9 cellular contexts compared by ENCODE assay signal in the genomic region with DNA sequence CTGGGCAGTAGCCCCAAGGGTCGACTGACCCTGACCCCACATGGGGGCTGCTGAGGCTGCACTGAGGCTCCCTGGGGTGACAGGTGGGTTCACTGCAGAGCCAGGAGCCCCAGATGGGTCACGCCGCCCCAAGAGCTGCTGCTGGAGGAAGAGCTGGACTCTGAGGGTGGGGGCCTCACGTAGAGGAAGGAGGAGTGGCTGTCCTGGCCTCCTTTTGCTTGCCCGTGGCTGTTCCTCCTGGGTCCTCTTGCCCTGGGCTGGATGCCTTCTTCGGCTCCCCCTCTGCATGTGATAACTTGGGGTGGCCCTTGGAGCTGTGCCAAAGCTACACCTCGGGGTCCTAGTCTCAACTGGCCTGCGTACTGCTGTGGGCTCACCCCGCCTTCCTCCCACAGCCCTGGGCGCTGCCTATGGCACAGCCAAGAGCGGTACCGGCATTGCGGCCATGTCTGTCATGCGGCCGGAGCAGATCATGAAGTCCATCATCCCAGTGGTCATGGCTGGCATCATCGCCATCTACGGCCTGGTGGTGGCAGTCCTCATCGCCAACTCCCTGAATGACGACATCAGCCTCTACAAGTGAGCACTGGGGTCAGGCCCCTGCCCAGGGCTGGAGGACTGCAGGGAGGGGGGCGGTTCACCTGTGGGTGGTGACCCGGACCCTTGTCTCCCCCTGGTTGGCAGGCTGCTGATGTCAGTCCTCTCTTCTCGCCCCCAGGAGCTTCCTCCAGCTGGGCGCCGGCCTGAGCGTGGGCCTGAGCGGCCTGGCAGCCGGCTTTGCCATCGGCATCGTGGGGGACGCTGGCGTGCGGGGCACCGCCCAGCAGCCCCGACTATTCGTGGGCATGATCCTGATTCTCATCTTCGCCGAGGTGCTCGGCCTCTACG. TPM values are rescaled to one million over a fixed set of nuclear protein-coding genes. Genes with fewer than 3 reads are reported as not detected.
A peak's percentile ranks its signal among the peaks of the same experiment; 100 is the strongest.
DNase-seq lines count a peak whose midpoint lies in the region; ATAC-seq, FAIRE-seq and TF ChIP-seq lines count a peak whose summit lies in the region.
"Had no signal": no experiment of that assay in that cellular context is flagged by ENCODE, and none has a peak within 500 bp of the region (broad histone marks: within the 10 kb centered on the region; RNA-seq: fewer than 3 reads in every experiment).

No MANE protein-coding gene starts in this region.

- TF ChIP-seq RAD21 in H1 (IDR thresholded peaks at IDR 0.05 in 1 of 2, conservative IDR thresholded peaks at IDR 0.05 in 1 of 2; ENCODE audit: low read depth in 2 of 2, low read length in 2 of 2) = no peak

- POLR2A ChIA-PET in H1 (lab: Charles Lee; ENCODE audit: partially characterized antibody) = interaction anchor here (0.8 to 7.6 kb wide), 3 partner anchors 8 to 33 kb away, joined by 3 to 108 read pairs (median 4); a partner anchor contains a TSS

- H3K23ac ChIP-seq in H1 (ENCODE audit: insufficient read length) = no peak overlapping the region

- H4K8ac ChIP-seq in H1 (ENCODE audit: extremely low read depth, insufficient read depth, low read length) = 0 out of 2 replicates have a peak overlapping the region, but pooled peaks have one; percentile 57

- no peak overlapping the region; a peak in 1 of 4 replicates for H3K4me2 ChIP-seq in H1 (ENCODE audit: insufficient read depth in 1 of 2, low read depth in 2 of 2, low read length in 2 of 2)

- no peaks in the 10 kb centered on the region for H3K9me3 Mint-ChIP-seq in activated naive CD4-positive, alpha-beta T cell treated with anti-CD3 and anti-CD28 coated beads, Interleukin-2, amount 50 U/mL, for 24 hours
- no peaks in the 10 kb centered on the region for H3K9me3 Mint-ChIP-seq in nephron

- H4K5ac ChIP-seq in H1 (ENCODE audit: insufficient read length, low read depth, low read length) = no peak overlapping the region

- 94% methylated on average over 34 of the region's 39 CpGs; no CpG with 5 or more reads in 1 of the 2 experiments for WGBS in H1 (ENCODE audit: extremely low coverage in 1 of 2, insufficient coverage in 1 of 2, insufficient read length in 1 of 2, insufficient replicate concordance in 2 of 2, low coverage in 1 of 2, low lambda C conversion rate in 2 of 2, missing lambda C conversion rate in 1 of 2), 2 experiments

- no peak overlapping the region for H2BK120ac ChIP-seq in H1 (replicated peaks; ENCODE audit: low read depth, low read length)

- H2BK15ac ChIP-seq in H1 (ENCODE audit: low read length) = no peak overlapping the region

- no peak overlapping the region for H3K18ac ChIP-seq in H1 (ENCODE audit: extremely low read depth, low read length)

- no peak overlapping the region for H2AK5ac ChIP-seq in H1 (ENCODE audit: low read depth, low read length)

- H3K79me2 ChIP-seq in H1 (ENCODE audit: control insufficient read depth in 1 of 2, insufficient read depth in 2 of 2, low read length in 2 of 2) = peaks cover 26 to 59% of the 10 kb centered on the region in 2 experiments

- H3K4me1 Mint-ChIP-seq in activated naive CD4-positive, alpha-beta T cell treated with anti-CD3 and anti-CD28 coated beads, Interleukin-2, amount 50 U/mL, for 24 hours = peaks cover 53% of the 10 kb centered on the region
- H3K4me1 Mint-ChIP-seq in nephron = peaks cover 34% of the 10 kb centered on the region

- peaks cover 31 to 40% of the 10 kb centered on the region in 2 experiments for H4K20me1 ChIP-seq in H1 (replicated peaks in 1 of 2; ENCODE audit: control insufficient read depth in 1 of 2, insufficient read depth in 2 of 2, low read length in 2 of 2)

- peaks cover 10% of the 10 kb centered on the region; the same call in 1 of the 2 replicates for H3K23me2 ChIP-seq in H1 (ENCODE audit: low read depth, low read length)

- no peak for ATAC-seq in HG03354 (IDR thresholded peaks at IDR 0.05; ENCODE audit: poor library complexity, severe bottlenecking, unreplicated experiment)
- ATAC-seq in HG03571 (IDR thresholded peaks at IDR 0.05; ENCODE audit: unreplicated experiment) = no peak

- H3K14ac ChIP-seq in H1 (ENCODE audit: insufficient read length) = no peak overlapping the region

- TF ChIP-seq EP300 in H1 (IDR thresholded peaks at IDR 0.05; ENCODE audit: borderline replicate concordance in 1 of 2, low read depth in 2 of 2, low read length in 2 of 2) = no peak

- H3K4me3 Mint-ChIP-seq in activated naive CD4-positive, alpha-beta T cell treated with anti-CD3 and anti-CD28 coated beads, Interleukin-2, amount 50 U/mL, for 24 hours = peak overlapping the region; percentile 78
- H3K4me3 Mint-ChIP-seq in nephron = peak overlapping the region; percentile 79 to 85 (median 82)

- peaks cover 2% of the 10 kb centered on the region for H3K36me3 Mint-ChIP-seq in activated naive CD4-positive, alpha-beta T cell treated with anti-CD3 and anti-CD28 coated beads, Interleukin-2, amount 50 U/mL, for 24 hours
- peaks cover 12% of the 10 kb centered on the region for H3K36me3 Mint-ChIP-seq in nephron (ENCODE audit: low read depth)

- H3K36me3 ChIP-seq in H1 (ENCODE audit: control insufficient read depth in 2 of 4, insufficient read depth in 4 of 4, low read length in 3 of 4) (peaks cover 2 to 10% (median 4%) of the 10 kb centered on the region in 4 experiments; a peak in 5 of 8 replicates), vagina (peaks cover 0 to 5% of the 10 kb centered on the region in 2 donors)

- H3K27ac ChIP-seq in H1 (ENCODE audit: low read depth, low read length) (no peak overlapping the region), vagina (peak overlapping the region; percentile 72)

- DNase-seq in activated naive CD4-positive, alpha-beta T cell treated with Interleukin-2 at 50 U/mL for 16 hours = no peak
- no peak for DNase-seq in H1 (ENCODE audit: low read depth in 1 of 2, low spot score in 2 of 2)
- no peak for DNase-seq in vagina (ENCODE audit: extremely low spot score in 2 of 2)
- DNase-seq in NCI-H774 (lab: John Stamatoyannopoulos, UW) = no peak

- FAIRE-seq in H1 (lab: Jason Lieb, UNC) = no peak

- no peak overlapping the region for H2BK20ac ChIP-seq in H1 (ENCODE audit: low read length)

- no peak overlapping the region for H3K4ac ChIP-seq in H1 (replicated peaks; ENCODE audit: insufficient read length, low read depth, low read length)

- H3K27me3 ChIP-seq in H1 (replicated peaks in 1 of 4; ENCODE audit: control insufficient read depth in 3 of 4, extremely low read depth in 1 of 4, insufficient read depth in 3 of 4, low read length in 3 of 4) (no peaks in the 10 kb centered on the region), vagina (no peaks in the 10 kb centered on the region)

- no peak overlapping the region for H3K27ac Mint-ChIP-seq in activated naive CD4-positive, alpha-beta T cell treated with anti-CD3 and anti-CD28 coated beads, Interleukin-2, amount 50 U/mL, for 24 hours
- H3K27ac Mint-ChIP-seq in nephron = peak overlapping the region; percentile 85 to 96 (median 89)

- H2BK5ac ChIP-seq in H1 (ENCODE audit: low read depth, low read length) = no peak overlapping the region

- intact Hi-C loops in vagina (cut with DNase I) = loop anchor here (10.0 kb wide), 2 partner anchors 264 to 364 kb away; a partner anchor contains a TSS

- no peaks in the 10 kb centered on the region for H3K9me3 ChIP-seq in H1 (ENCODE audit: insufficient read depth in 2 of 2, low read depth in 1 of 2, low read length in 1 of 2)
- H3K9me3 ChIP-seq in vagina = no peaks in the 10 kb centered on the region

- H2BK12ac ChIP-seq in H1 (ENCODE audit: low read depth, low read length) = no peak overlapping the region

- H4K91ac ChIP-seq in H1 (replicated peaks; ENCODE audit: insufficient read length, low read length) = no peak overlapping the region

- CTCF ChIA-PET in H1 (lab: Charles Lee; ENCODE audit: partially characterized antibody) = interaction anchor here (0.9 to 1.4 kb wide), 4 partner anchors 12 to 255 kb away, joined by 3 to 4 read pairs (median 3); a partner anchor contains a TSS

- peaks cover 26% of the 10 kb centered on the region for H3K79me1 ChIP-seq in H1 (ENCODE audit: low read depth, low read length)

- H2AFZ ChIP-seq in H1 (ENCODE audit: low read length) = no peak overlapping the region

- H3K27me3 Mint-ChIP-seq in activated naive CD4-positive, alpha-beta T cell treated with anti-CD3 and anti-CD28 coated beads, Interleukin-2, amount 50 U/mL, for 24 hours = no peaks in the 10 kb centered on the region
- peaks cover 8% of the 10 kb centered on the region for H3K27me3 Mint-ChIP-seq in nephron (ENCODE audit: low read depth)

- H3K56ac ChIP-seq in H1 (replicated peaks; ENCODE audit: insufficient read length, low read depth, low read length) = no peak overlapping the region

- peaks cover 0 to 22% (median 5%) of the 10 kb centered on the region in 4 experiments; a peak in 5 of 7 replicates for H3K4me1 ChIP-seq in H1 (replicated peaks in 1 of 4; ENCODE audit: control insufficient read depth in 3 of 4, insufficient read depth in 4 of 4, low read length in 3 of 4)
- H3K4me1 ChIP-seq in vagina = peaks cover 64% of the 10 kb centered on the region

- H3K9ac ChIP-seq in H1 (replicated peaks in 1 of 4; ENCODE audit: extremely low read depth in 1 of 4, low read depth in 3 of 4, low read length in 3 of 4) = no peak overlapping the region

- TF ChIP-seq CTCF in H1 (IDR thresholded peaks at IDR 0.05; ENCODE audit: control extremely low read depth in 1 of 3, insufficient read depth in 1 of 3, low read depth in 1 of 3, low read length in 3 of 3) (peak in 2 of 3 experiments; percentile 17 to 20; a peak in 2 of 4 replicates), nephron (IDR thresholded peaks at IDR 0.05; ENCODE audit: unreplicated experiment in 3 of 3) (no peak), vagina (IDR thresholded peaks at IDR 0.05) (no peak)

- no peak for TF ChIP-seq POLR2A in H1 (IDR thresholded peaks at IDR 0.05; ENCODE audit: control extremely low read depth in 1 of 2, low read depth in 2 of 2, low read length in 2 of 2)
- TF ChIP-seq POLR2A in vagina (IDR thresholded peaks at IDR 0.05) = no peak

- H3K4me3 ChIP-seq in H1 (ENCODE audit: extremely low read depth in 1 of 4, insufficient read depth in 2 of 4, low read depth in 3 of 4, low read length in 4 of 4) = no peak overlapping the region
- peak overlapping the region; percentile 62 to 72 for H3K4me3 ChIP-seq in vagina

RNA-seq across cellular contexts. Expression of a gene that starts 1.1 kb away (rescaled TPM):
- 43.0 and 45.0 TPM in 2 replicates for total RNA-seq in H1 (2021; fragmentation: NEBNext Ultra II Directional; extraction: Animal tissue kit (Norgen Biotek cat#: 25700))
- 54.6 and 77.1 TPM in 2 replicates for polyA plus RNA-seq in H1 (2011; rRNA removed)
- polyA plus RNA-seq in H1 (2011; cell fraction: cytosol; rRNA removed) = 63.4 TPM
- 345 TPM for polyA plus RNA-seq in H1 (2011; cell fraction: nucleus; rRNA removed)
- 36.6 to 63.3 TPM (median 57.3 TPM) in 4 replicates for polyA plus RNA-seq in H1 (2012, experiment 1 of 2)
- 26.8 TPM for polyA plus RNA-seq in H1 (2012, experiment 2 of 2)
- polyA plus RNA-seq in H1 (2013, experiment 1 of 2) = 19.9 TPM
- 18.3 TPM for polyA plus RNA-seq in H1 (2013, experiment 2 of 2)
- polyA minus RNA-seq in H1 (2011; rRNA and poly(A)+ RNA removed) = 15.9 and 28.8 TPM in 2 replicates
- polyA minus RNA-seq in H1 (2011; cell fraction: cytosol; rRNA and poly(A)+ RNA removed) = 36.0 TPM
- 89.1 TPM for polyA minus RNA-seq in H1 (2011; cell fraction: nucleus; rRNA and poly(A)+ RNA removed)
- total RNA-seq in vagina = 25.5 TPM

RNA-seq across cellular contexts. Expression of a gene that starts 5.3 kb away (rescaled TPM):
- 176 and 199 TPM in 2 replicates for total RNA-seq in H1 (2021; fragmentation: NEBNext Ultra II Directional; extraction: Animal tissue kit (Norgen Biotek cat#: 25700))
- 125 and 218 TPM in 2 replicates for polyA plus RNA-seq in H1 (2011; rRNA removed)
- 35.7 TPM for polyA plus RNA-seq in H1 (2011; cell fraction: cytosol; rRNA removed)
- 80.2 TPM for polyA plus RNA-seq in H1 (2011; cell fraction: nucleus; rRNA removed)
- polyA plus RNA-seq in H1 (2012, experiment 1 of 2) = 161 to 288 TPM (median 238 TPM) in 4 replicates
- 371 TPM for polyA plus RNA-seq in H1 (2012, experiment 2 of 2)
- polyA plus RNA-seq in H1 (2013, experiment 1 of 2) = 359 TPM
- polyA plus RNA-seq in H1 (2013, experiment 2 of 2) = 478 TPM
- polyA minus RNA-seq in H1 (2011; rRNA and poly(A)+ RNA removed) = 15.2 and 20.3 TPM in 2 replicates
- 225 TPM for polyA minus RNA-seq in H1 (2011; cell fraction: cytosol; rRNA and poly(A)+ RNA removed)
- 36.2 TPM for polyA minus RNA-seq in H1 (2011; cell fraction: nucleus; rRNA and poly(A)+ RNA removed)
- total RNA-seq in vagina = 133 TPM

RNA-seq across cellular contexts. Expression of a gene that starts 12.1 kb away (rescaled TPM):
- total RNA-seq in H1 (2021; fragmentation: NEBNext Ultra II Directional; extraction: Animal tissue kit (Norgen Biotek cat#: 25700)) = not detected in 2 replicates
- 0.08 TPM in 1 of 2 replicates, not detected in the other for polyA plus RNA-seq in H1 (2011; rRNA removed)
- 0.05 TPM for polyA plus RNA-seq in H1 (2011; cell fraction: cytosol; rRNA removed)
- 0.11 TPM for polyA plus RNA-seq in H1 (2011; cell fraction: nucleus; rRNA removed)
- polyA plus RNA-seq in H1 (2012, experiment 1 of 2) = 6.9 to 11.1 TPM (median 8.1 TPM) in 3 of 4 replicates, not detected in the other
- 6.9 TPM for polyA plus RNA-seq in H1 (2012, experiment 2 of 2)
- not detected for polyA plus RNA-seq in H1 (2013, experiment 1 of 2)
- polyA plus RNA-seq in H1 (2013, experiment 2 of 2) = not detected
- polyA minus RNA-seq in H1 (2011; rRNA and poly(A)+ RNA removed) = 0.32 TPM in 1 of 2 replicates, not detected in the other
- polyA minus RNA-seq in H1 (2011; cell fraction: cytosol; rRNA and poly(A)+ RNA removed) = not detected
- polyA minus RNA-seq in H1 (2011; cell fraction: nucleus; rRNA and poly(A)+ RNA removed) = 3.1 TPM
- not detected for total RNA-seq in vagina
- total RNA-seq: RPMI7951 had no signal

RNA-seq across cellular contexts. Expression of a gene that starts 18.8 kb away (rescaled TPM):
- 27.8 and 28.0 TPM in 2 replicates for total RNA-seq in H1 (2021; fragmentation: NEBNext Ultra II Directional; extraction: Animal tissue kit (Norgen Biotek cat#: 25700))
- polyA plus RNA-seq in H1 (2011; rRNA removed) = 13.8 and 17.1 TPM in 2 replicates
- polyA plus RNA-seq in H1 (2011; cell fraction: cytosol; rRNA removed) = 15.6 TPM
- 22.5 TPM for polyA plus RNA-seq in H1 (2011; cell fraction: nucleus; rRNA removed)
- polyA plus RNA-seq in H1 (2012, experiment 1 of 2) = 12.5 to 17.7 TPM (median 16.7 TPM) in 4 replicates
- 5.3 TPM for polyA plus RNA-seq in H1 (2012, experiment 2 of 2)
- polyA plus RNA-seq in H1 (2013, experiment 1 of 2) = 11.7 TPM
- polyA plus RNA-seq in H1 (2013, experiment 2 of 2) = 11.2 TPM
- polyA minus RNA-seq in H1 (2011; rRNA and poly(A)+ RNA removed) = 28.8 and 34.6 TPM in 2 replicates
- 22.6 TPM for polyA minus RNA-seq in H1 (2011; cell fraction: cytosol; rRNA and poly(A)+ RNA removed)
- 28.4 TPM for polyA minus RNA-seq in H1 (2011; cell fraction: nucleus; rRNA and poly(A)+ RNA removed)
- 29.2 TPM for total RNA-seq in vagina

RNA-seq across cellular contexts. Expression of a gene that starts 44.1 kb away (rescaled TPM):
- 18.6 and 21.5 TPM in 2 replicates for total RNA-seq in H1 (2021; fragmentation: NEBNext Ultra II Directional; extraction: Animal tissue kit (Norgen Biotek cat#: 25700))
- 8.7 and 13.3 TPM in 2 replicates for polyA plus RNA-seq in H1 (2011; rRNA removed)
- polyA plus RNA-seq in H1 (2011; cell fraction: cytosol; rRNA removed) = 9.4 TPM
- polyA plus RNA-seq in H1 (2011; cell fraction: nucleus; rRNA removed) = 22.2 TPM
- polyA plus RNA-seq in H1 (2012, experiment 1 of 2) = 7.7 to 10.3 TPM (median 9.2 TPM) in 4 replicates
- 4.2 TPM for polyA plus RNA-seq in H1 (2012, experiment 2 of 2)
- polyA plus RNA-seq in H1 (2013, experiment 1 of 2) = 7.5 TPM
- 7.0 TPM for polyA plus RNA-seq in H1 (2013, experiment 2 of 2)
- polyA minus RNA-seq in H1 (2011; rRNA and poly(A)+ RNA removed) = 13.1 and 14.6 TPM in 2 replicates
- 15.0 TPM for polyA minus RNA-seq in H1 (2011; cell fraction: cytosol; rRNA and poly(A)+ RNA removed)
- polyA minus RNA-seq in H1 (2011; cell fraction: nucleus; rRNA and poly(A)+ RNA removed) = 13.0 TPM
- 9.6 TPM for total RNA-seq in vagina

Comparison
In these comparisons a context has a peak if more than half of its experiments do, and no peak if none do; other contexts are left out.
1. H3K4me3 ChIP-seq: peak in vagina (2 of 2); none in H1 (0 of 4).
2. CTCF ChIP-seq: peak in H1 (2 of 3); none in nephron (0 of 3) and vagina (0 of 3).